ENCODE assay signal across 19 cellular contexts in genomic region chr4:76714226-76714625, GRCh38.
"Had no signal": no experiment of that assay in that cellular context is flagged by ENCODE, and none has a peak within 500 bp of the region (broad histone marks: within the 10 kb centered on the region; RNA-seq: fewer than 3 reads in every experiment).

No MANE protein-coding gene starts in this region.

- H3K27ac Mint-ChIP-seq: activated CD4-positive, alpha-beta memory T cell treated with anti-CD3 and anti-CD28 coated beads for 36 hours; activated naive CD8-positive, alpha-beta T cell treated with anti-CD3 and anti-CD28 coated beads, Interleukin-2, amount 10 ng/mL, durations not matched to agents 7 days and 5 days; endodermal cell; mesothelial cell of epicardium; naive thymus-derived CD8-positive, alpha-beta T cell; T-helper 1 cell treated with Interleukin-12 subunit alpha and Interleukin-12 subunit beta and Interleukin-4 antibody, amounts not matched to agents 30 μg/mL and 1 μg/mL, for 36 hours had no signal

- ATAC-seq: heart left ventricle; left lobe of liver; naive thymus-derived CD8-positive, alpha-beta T cell; stimulated activated naive CD8-positive, alpha-beta T cell treated with anti-CD3 and anti-CD28 coated beads, Interleukin-15, Interleukin-2, amounts not matched to agents 100 U/mL and 50 U/mL, for 24 hours had no signal

- H3K36me3 Mint-ChIP-seq: activated CD4-positive, alpha-beta memory T cell treated with anti-CD3 and anti-CD28 coated beads for 36 hours; activated naive CD8-positive, alpha-beta T cell treated with anti-CD3 and anti-CD28 coated beads, Interleukin-2, amount 10 ng/mL, durations not matched to agents 7 days and 5 days; naive thymus-derived CD8-positive, alpha-beta T cell had no signal

- H3K9me3 Mint-ChIP-seq: activated CD4-positive, alpha-beta memory T cell treated with anti-CD3 and anti-CD28 coated beads for 36 hours; activated naive CD8-positive, alpha-beta T cell treated with anti-CD3 and anti-CD28 coated beads, Interleukin-2, amount 10 ng/mL, durations not matched to agents 7 days and 5 days; endodermal cell; naive thymus-derived CD8-positive, alpha-beta T cell; T-helper 1 cell treated with Interleukin-12 subunit alpha and Interleukin-12 subunit beta and Interleukin-4 antibody, amounts not matched to agents 30 μg/mL and 1 μg/mL, for 36 hours had no signal

- H3K4me3 Mint-ChIP-seq: activated CD4-positive, alpha-beta memory T cell treated with anti-CD3 and anti-CD28 coated beads for 36 hours; activated naive CD8-positive, alpha-beta T cell treated with anti-CD3 and anti-CD28 coated beads, Interleukin-2, amount 10 ng/mL, durations not matched to agents 7 days and 5 days; endodermal cell; mesothelial cell of epicardium; naive thymus-derived CD8-positive, alpha-beta T cell; T-helper 1 cell treated with Interleukin-12 subunit alpha and Interleukin-12 subunit beta and Interleukin-4 antibody, amounts not matched to agents 30 μg/mL and 1 μg/mL, for 36 hours had no signal

- DNase-seq: activated CD4-positive, alpha-beta memory T cell treated with anti-CD3 and anti-CD28 coated beads for 36 hours; activated CD4-positive, alpha-beta T cell treated with anti-CD3 and anti-CD28 coated beads for 4 hours; activated CD4-positive, CD25-positive, alpha-beta regulatory T cell; activated naive CD4-positive, alpha-beta T cell treated with Interleukin-2 at 50 U/mL for 16 hours; activated naive CD8-positive, alpha-beta T cell treated with anti-CD3 and anti-CD28 coated beads, Interleukin-2, amount 10 ng/mL, durations not matched to agents 7 days and 5 days; activated T-cell treated with anti-CD3 and anti-CD28 coated beads, Interleukin-2, amount 50 U/mL, for 48 hours; amniotic stem cell; cerebellar nuclear complex; endodermal cell; heart left ventricle; islet precursor cell; naive thymus-derived CD8-positive, alpha-beta T cell; stimulated activated CD4-positive, alpha-beta T cell treated with anti-CD3 and anti-CD28 coated beads, Interleukin-12 subunit alpha, Interleukin-12 subunit beta, amount 100 ng/mL, for 4 hours; stimulated activated CD4-positive, alpha-beta T cell treated with anti-CD3 and anti-CD28 coated beads, Interleukin-4, amount 100 ng/mL, for 4 hours; stimulated activated naive CD8-positive, alpha-beta T cell treated with anti-CD3 and anti-CD28 coated beads, Interleukin-15, Interleukin-2, amounts not matched to agents 100 U/mL and 50 U/mL, for 24 hours; T1000 had no signal
